ENCODE assay signal across 21 cellular contexts in genomic region chr1:67174716-67175284, GRCh38. TPM values are rescaled to one million over a fixed set of nuclear protein-coding genes. Genes with fewer than 3 reads are reported as not detected.
A peak's percentile ranks its signal among the peaks of the same experiment; 100 is the strongest.
DNase-seq lines count a peak whose midpoint lies in the region; ATAC-seq and TF ChIP-seq lines count a peak whose summit lies in the region.
"Had no signal": no experiment of that assay in that cellular context is flagged by ENCODE, and none has a peak within 500 bp of the region (broad histone marks: within the 10 kb centered on the region; RNA-seq: fewer than 3 reads in every experiment).

No MANE protein-coding gene starts in this region.

- H3K9me3 Mint-ChIP-seq in activated naive CD8-positive, alpha-beta T cell (ENCODE audit: low read depth), result peaks cover 4% of the 10 kb centered on the region
- H3K9me3 Mint-ChIP-seq: endodermal cell, neural crest cell, WTC11 had no signal

- H3K27me3 Mint-ChIP-seq in activated naive CD8-positive, alpha-beta T cell, result no peaks in the 10 kb centered on the region

- no peaks in the 10 kb centered on the region for H3K27me3 ChIP-seq in WERI-Rb-1 (ENCODE audit: insufficient read depth, low read depth, severe bottlenecking)
- H3K27me3 ChIP-seq: Peyer's patch, sigmoid colon had no signal

- peak; percentile 14 for DNase-seq in GM20000 (ENCODE audit: low spot score)
- DNase-seq in WERI-Rb-1, result no peak
- no peak for DNase-seq in G401 (ENCODE audit: low spot score)
- no peak for DNase-seq in left cardiac atrium
- DNase-seq: DMS79 treated with DMSO at 0.1 percent for 48 hours, endodermal cell, NCI-H146, NCI-H510A treated with DMSO at 0.1 percent for 48 hours, Peyer's patch, sigmoid colon had no signal

- no peaks in the 10 kb centered on the region for H3K9me3 ChIP-seq in WERI-Rb-1 (ENCODE audit: severe bottlenecking)
- H3K9me3 ChIP-seq: Peyer's patch, sigmoid colon had no signal

- intact Hi-C loops in left cardiac atrium (cut with DNase I), result no loop called here

- H3K36me3 Mint-ChIP-seq in activated naive CD8-positive, alpha-beta T cell, result peaks cover 5% of the 10 kb centered on the region
- H3K36me3 Mint-ChIP-seq: WTC11 had no signal

- TF ChIP-seq CTCF in GM20000 (IDR thresholded peaks at IDR 0.05; ENCODE audit: extremely low read depth, missing control alignments), result no peak
- TF ChIP-seq CTCF in WERI-Rb-1 (IDR thresholded peaks at IDR 0.05; ENCODE audit: low read depth, low read length), result no peak

- H3K4me3 Mint-ChIP-seq in activated naive CD8-positive, alpha-beta T cell, result peak overlapping the region; percentile 33
- H3K4me3 Mint-ChIP-seq: endodermal cell, neural crest cell, WTC11 had no signal

- in situ Hi-C loops in G401 (cut with HindIII; ENCODE audit: low sequenced_read_pairs), result no loop called here

- ATAC-seq in GM18867 (IDR thresholded peaks at IDR 0.05; ENCODE audit: unreplicated experiment) (peak; percentile 78), HG02973 (IDR thresholded peaks at IDR 0.05; ENCODE audit: unreplicated experiment) (peak; percentile 52), left cardiac atrium (no peak)
- ATAC-seq: WTC11 had no signal

- H3K36me3 ChIP-seq in WERI-Rb-1, result no peaks in the 10 kb centered on the region
- H3K36me3 ChIP-seq: Peyer's patch, sigmoid colon had no signal

- no peak overlapping the region for H3K4me3 ChIP-seq in WERI-Rb-1 (ENCODE audit: low read depth, low read length)
- H3K4me3 ChIP-seq: lung, Peyer's patch, sigmoid colon had no signal

- H3K27ac ChIP-seq in WERI-Rb-1, result no peak overlapping the region
- H3K27ac ChIP-seq: C4-2B, HL-60, Peyer's patch, sigmoid colon had no signal

- H3K4me1 Mint-ChIP-seq in activated naive CD8-positive, alpha-beta T cell (ENCODE audit: low read depth), result peaks cover 61% of the 10 kb centered on the region
- H3K4me1 Mint-ChIP-seq: neural crest cell, WTC11 had no signal

- peak overlapping the region; percentile 93 for H3K27ac Mint-ChIP-seq in activated naive CD8-positive, alpha-beta T cell
- H3K27ac Mint-ChIP-seq: endodermal cell, WTC11 had no signal

RNA-seq across cellular contexts. Expression of gene IL23R, which starts 8.5 kb away (rescaled TPM):
- total RNA-seq in G401 (2014; rRNA removed; shearing (Covaris generic)), result not detected in 2 replicates
- not detected for total RNA-seq in left cardiac atrium
- total RNA-seq: cardiac septum, endodermal cell, fibroblast of villous mesenchyme, LHCN-M2, neural crest cell, sigmoid colon, WTC11 had no signal

RNA-seq across cellular contexts. Expression of gene C1orf141, which starts 40.0 kb away (rescaled TPM):
- not detected in 2 replicates for total RNA-seq in G401 (2014; rRNA removed; shearing (Covaris generic))
- not detected for total RNA-seq in left cardiac atrium
- total RNA-seq: cardiac septum, endodermal cell, fibroblast of villous mesenchyme, LHCN-M2, neural crest cell, Peyer's patch, sigmoid colon, WTC11 had no signal

Comparison
In these comparisons a context has a peak if more than half of its experiments do, and no peak if none do; other contexts are left out.
1. ATAC-seq: peak in GM18867 (single experiment) and HG02973 (single experiment); none in left cardiac atrium (0 of 2).